In the genomic region with DNA sequence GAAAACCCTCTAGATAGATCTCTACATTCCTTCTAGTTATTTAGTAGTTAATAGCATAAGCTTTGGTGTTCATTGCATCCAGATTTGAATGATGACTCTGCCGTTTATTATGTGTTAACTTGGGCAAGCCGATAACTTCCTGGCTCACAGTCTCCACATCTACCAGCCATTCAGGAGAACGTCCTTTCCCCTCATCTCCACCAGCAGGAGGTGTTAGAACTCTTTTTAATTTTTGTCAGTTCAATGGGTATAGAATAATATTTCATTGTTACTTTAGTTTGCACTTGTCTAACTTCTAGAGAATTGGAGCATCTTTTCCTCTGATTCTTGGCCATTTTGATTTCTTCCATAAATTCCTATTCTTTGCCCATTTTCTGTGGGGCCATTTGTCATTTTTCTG, we compare ENCODE assay signal across 2 cellular contexts.
TF ChIP-seq lines count a peak whose summit lies in the region.

No MANE protein-coding gene starts in this region.

TF ChIP-seq in K562, 482 proteins besides CTCF, POLR2A, EP300 and RAD21 (continues in another document):
- TF ChIP-seq NCOR1 (IDR thresholded peaks at IDR 0.05), result 0 out of 2 replicates have a peak, but pooled peaks have one; percentile 22
- TF ChIP-seq GTF2E2 (tag; IDR thresholded peaks at IDR 0.05), result no peak
- TF ChIP-seq, protein P1, sequence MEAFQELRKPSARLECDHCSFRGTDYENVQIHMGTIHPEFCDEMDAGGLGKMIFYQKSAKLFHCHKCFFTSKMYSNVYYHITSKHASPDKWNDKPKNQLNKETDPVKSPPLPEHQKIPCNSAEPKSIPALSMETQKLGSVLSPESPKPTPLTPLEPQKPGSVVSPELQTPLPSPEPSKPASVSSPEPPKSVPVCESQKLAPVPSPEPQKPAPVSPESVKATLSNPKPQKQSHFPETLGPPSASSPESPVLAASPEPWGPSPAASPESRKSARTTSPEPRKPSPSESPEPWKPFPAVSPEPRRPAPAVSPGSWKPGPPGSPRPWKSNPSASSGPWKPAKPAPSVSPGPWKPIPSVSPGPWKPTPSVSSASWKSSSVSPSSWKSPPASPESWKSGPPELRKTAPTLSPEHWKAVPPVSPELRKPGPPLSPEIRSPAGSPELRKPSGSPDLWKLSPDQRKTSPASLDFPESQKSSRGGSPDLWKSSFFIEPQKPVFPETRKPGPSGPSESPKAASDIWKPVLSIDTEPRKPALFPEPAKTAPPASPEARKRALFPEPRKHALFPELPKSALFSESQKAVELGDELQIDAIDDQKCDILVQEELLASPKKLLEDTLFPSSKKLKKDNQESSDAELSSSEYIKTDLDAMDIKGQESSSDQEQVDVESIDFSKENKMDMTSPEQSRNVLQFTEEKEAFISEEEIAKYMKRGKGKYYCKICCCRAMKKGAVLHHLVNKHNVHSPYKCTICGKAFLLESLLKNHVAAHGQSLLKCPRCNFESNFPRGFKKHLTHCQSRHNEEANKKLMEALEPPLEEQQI (IDR thresholded peaks at IDR 0.05), result no peak
- no peak for TF ChIP-seq BRD9 (IDR thresholded peaks at IDR 0.05; ENCODE audit: low read depth, partially characterized antibody)
- TF ChIP-seq HNRNPH1 (optimal IDR thresholded peaks at IDR 0.05; ENCODE audit: low read depth, low read length), result no peak
- no peak for TF ChIP-seq YY1 (IDR thresholded peaks at IDR 0.05; ENCODE audit: borderline replicate concordance in 1 of 3, control insufficient read depth in 1 of 3, extremely low read depth in 1 of 3, insufficient read depth in 3 of 3, insufficient read length in 1 of 3, insufficient replicate concordance in 2 of 3, low read depth in 1 of 3, low read length in 2 of 3)
- no peak for TF ChIP-seq DACH1 (IDR thresholded peaks at IDR 0.05; ENCODE audit: partially characterized antibody)
- TF ChIP-seq CC2D1A (IDR thresholded peaks at IDR 0.05), result 0 out of 2 replicates have a peak, but pooled peaks have one; percentile 34
- TF ChIP-seq PTBP1 (IDR thresholded peaks at IDR 0.05; ENCODE audit: low read depth, low read length), result no peak
- TF ChIP-seq, protein P2, sequence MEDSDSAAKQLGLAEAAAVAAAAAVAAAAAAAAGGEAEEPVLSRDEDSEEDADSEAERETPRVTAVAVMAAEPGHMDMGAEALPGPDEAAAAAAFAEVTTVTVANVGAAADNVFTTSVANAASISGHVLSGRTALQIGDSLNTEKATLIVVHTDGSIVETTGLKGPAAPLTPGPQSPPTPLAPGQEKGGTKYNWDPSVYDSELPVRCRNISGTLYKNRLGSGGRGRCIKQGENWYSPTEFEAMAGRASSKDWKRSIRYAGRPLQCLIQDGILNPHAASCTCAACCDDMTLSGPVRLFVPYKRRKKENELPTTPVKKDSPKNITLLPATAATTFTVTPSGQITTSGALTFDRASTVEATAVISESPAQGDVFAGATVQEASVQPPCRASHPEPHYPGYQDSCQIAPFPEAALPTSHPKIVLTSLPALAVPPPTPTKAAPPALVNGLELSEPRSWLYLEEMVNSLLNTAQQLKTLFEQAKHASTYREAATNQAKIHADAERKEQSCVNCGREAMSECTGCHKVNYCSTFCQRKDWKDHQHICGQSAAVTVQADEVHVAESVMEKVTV (CRISPR knock-in tag; IDR thresholded peaks at IDR 0.05), result peak; percentile 59
- TF ChIP-seq, protein P3, sequence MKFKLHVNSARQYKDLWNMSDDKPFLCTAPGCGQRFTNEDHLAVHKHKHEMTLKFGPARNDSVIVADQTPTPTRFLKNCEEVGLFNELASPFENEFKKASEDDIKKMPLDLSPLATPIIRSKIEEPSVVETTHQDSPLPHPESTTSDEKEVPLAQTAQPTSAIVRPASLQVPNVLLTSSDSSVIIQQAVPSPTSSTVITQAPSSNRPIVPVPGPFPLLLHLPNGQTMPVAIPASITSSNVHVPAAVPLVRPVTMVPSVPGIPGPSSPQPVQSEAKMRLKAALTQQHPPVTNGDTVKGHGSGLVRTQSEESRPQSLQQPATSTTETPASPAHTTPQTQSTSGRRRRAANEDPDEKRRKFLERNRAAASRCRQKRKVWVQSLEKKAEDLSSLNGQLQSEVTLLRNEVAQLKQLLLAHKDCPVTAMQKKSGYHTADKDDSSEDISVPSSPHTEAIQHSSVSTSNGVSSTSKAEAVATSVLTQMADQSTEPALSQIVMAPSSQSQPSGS (CRISPR knock-in tag; IDR thresholded peaks at IDR 0.05), result no peak

TF ChIP-seq in liver, 16 proteins besides CTCF, POLR2A, EP300 and RAD21:
- TF ChIP-seq, protein P4, sequence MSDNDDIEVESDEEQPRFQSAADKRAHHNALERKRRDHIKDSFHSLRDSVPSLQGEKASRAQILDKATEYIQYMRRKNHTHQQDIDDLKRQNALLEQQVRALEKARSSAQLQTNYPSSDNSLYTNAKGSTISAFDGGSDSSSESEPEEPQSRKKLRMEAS (IDR thresholded peaks at IDR 0.05), result no peak
TF ChIP-seq in liver: peak in this region for 0.
